Comparison of ENCODE assay signal across 34 cellular contexts in the genomic region with DNA sequence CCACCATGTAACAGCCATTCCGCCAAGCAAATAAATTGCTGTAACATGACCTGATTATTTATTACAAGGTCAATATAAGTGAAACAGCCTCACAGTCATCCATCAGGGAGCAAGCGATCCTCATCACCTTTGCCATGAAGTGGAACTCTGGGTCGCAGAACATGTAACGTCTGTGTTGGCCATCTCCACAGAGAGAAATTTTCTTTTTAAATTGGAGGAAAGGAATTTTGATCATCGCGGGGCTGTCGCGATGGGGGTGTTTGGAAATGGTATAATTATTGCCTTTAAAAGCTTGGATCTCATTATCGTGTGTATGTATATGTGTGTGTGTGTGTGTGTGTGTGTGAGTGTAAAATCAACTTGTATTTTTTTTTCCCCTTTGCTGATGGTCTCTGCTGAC.
"Had no signal": no experiment of that assay in that cellular context is flagged by ENCODE, and none has a peak within 500 bp of the region (broad histone marks: within the 10 kb centered on the region; RNA-seq: fewer than 3 reads in every experiment).

No MANE protein-coding gene starts in this region.

- H3K36me3 Mint-ChIP-seq: activated naive CD8-positive, alpha-beta T cell treated with anti-CD3 and anti-CD28 coated beads for 36 hours had no signal

- H3K36me3 ChIP-seq: adrenal gland, brain microvascular endothelial cell, breast epithelium had no signal

- H3K4me1 Mint-ChIP-seq: activated B cell treated with CpG ODN at 0.5 μM for 24 hours; activated CD4-positive, alpha-beta T cell treated with anti-CD3 and anti-CD28 coated beads, Interleukin-2, amount 10 ng/mL, durations not matched to agents 24 days and 14 days; activated naive CD8-positive, alpha-beta T cell treated with anti-CD3 and anti-CD28 coated beads for 36 hours had no signal

- H3K27me3 ChIP-seq: adrenal gland, body of pancreas, brain microvascular endothelial cell, breast epithelium had no signal

- H3K27ac ChIP-seq: adrenal gland, body of pancreas, brain microvascular endothelial cell, breast epithelium, VCaP had no signal

- H3K4me3 ChIP-seq: adrenal gland, body of pancreas, breast epithelium had no signal

- H3K27ac Mint-ChIP-seq: activated B cell treated with CpG ODN at 0.5 μM for 24 hours; activated CD4-positive, alpha-beta memory T cell treated with anti-CD3 and anti-CD28 coated beads for 36 hours; activated CD4-positive, alpha-beta T cell treated with anti-CD3 and anti-CD28 coated beads, Interleukin-2, amount 10 ng/mL, durations not matched to agents 24 days and 14 days; activated CD8-positive, alpha-beta T cell treated with anti-CD3 and anti-CD28 coated beads for 36 hours; activated naive CD4-positive, alpha-beta T cell treated with anti-CD3 and anti-CD28 coated beads, Interleukin-2, amount 50 U/mL, for 72 hours; activated naive CD8-positive, alpha-beta T cell treated with anti-CD3 and anti-CD28 coated beads for 36 hours; activated T-cell treated with anti-CD3 and anti-CD28 coated beads, Interleukin-2, amount 50 U/mL, for 72 hours; activated T-helper 1 cell treated with anti-CD3 and anti-CD28 coated beads, Interleukin-12 subunit alpha, Interleukin-12 subunit beta, Interleukin-2, Interleukin-4 antibody, amounts not matched to agents 30 ng/mL and 10 ng/mL and 1 ng/mL, durations not matched to agents 14 hours and 24 hours and 36 hours; activated T-helper 17 cell treated with anti-CD3 and anti-CD28 coated beads, Interleukin-2, amount 50 U/mL, for 72 hours; T-helper 1 cell treated with Interleukin-12 subunit alpha and Interleukin-12 subunit beta and Interleukin-4 antibody, amounts not matched to agents 30 μg/mL and 1 μg/mL, for 36 hours; T-helper 2 cell treated with Interferon-gamma antibody and Interleukin-4, amounts not matched to agents 5 μg/mL and 100 μg/mL, for 36 hours had no signal

- DNase-seq: activated B cell treated with CpG ODN at 0.5 μM for 24 hours; activated CD4-positive, alpha-beta memory T cell treated with anti-CD3 and anti-CD28 coated beads for 36 hours; activated CD4-positive, alpha-beta T cell treated with anti-CD3 and anti-CD28 coated beads for 4 hours; activated CD4-positive, alpha-beta T cell treated with anti-CD3 and anti-CD28 coated beads, Interleukin-2, amount 10 ng/mL, durations not matched to agents 24 days and 14 days; activated CD4-positive, alpha-beta T cell treated with anti-CD3 and anti-CD28 coated beads, Interleukin-2, amount 50 U/mL, for 1 hour; activated CD4-positive, alpha-beta T cell treated with anti-CD3 and anti-CD28 coated beads, Interleukin-2, amount 50 U/mL, for 4 hours; activated CD4-positive, CD25-positive, alpha-beta regulatory T cell treated with anti-CD3 and anti-CD28 coated beads, Interleukin-2, amount 50 U/mL, for 72 hours; activated CD8-positive, alpha-beta memory T cell treated with anti-CD3 and anti-CD28 coated beads, Interleukin-2, amount 50 U/mL, for 4 hours; activated CD8-positive, alpha-beta T cell treated with anti-CD3 and anti-CD28 coated beads for 36 hours; activated effector memory CD4-positive, alpha-beta T cell treated with anti-CD3 and anti-CD28 coated beads, Interleukin-2, amount 50 U/mL, for 16 hours; activated gamma-delta T cell treated with Interleukin-2 at 50 U/mL for 16 hours; activated naive CD4-positive, alpha-beta T cell; activated naive CD4-positive, alpha-beta T cell treated with anti-CD3 and anti-CD28 coated beads, Interleukin-2, amount 50 U/mL, for 16 hours; activated naive CD8-positive, alpha-beta T cell treated with anti-CD3 and anti-CD28 coated beads for 36 hours; activated T-cell treated with anti-CD3 and anti-CD28 coated beads for 4 hours; activated T-cell treated with anti-CD3 and anti-CD28 coated beads, Interleukin-2, amount 50 U/mL, for 1 hour; activated T-cell treated with anti-CD3 and anti-CD28 coated beads, Interleukin-2, amount 50 U/mL, for 4 hours; activated T-cell treated with anti-CD3 and anti-CD28 coated beads, Interleukin-2, amount 50 U/mL, for 72 hours; amniotic stem cell; aorta; body of pancreas; brain microvascular endothelial cell; central memory CD4-positive, alpha-beta T cell; T-helper 1 cell; T-helper 2 cell; T-helper 9 cell had no signal

- ATAC-seq: activated CD8-positive, alpha-beta T cell treated with anti-CD3 and anti-CD28 coated beads for 36 hours; activated T-cell treated with anti-CD3 and anti-CD28 coated beads, Interleukin-2, amount 50 U/mL, for 4 hours; activated T-cell treated with anti-CD3 and anti-CD28 coated beads, Interleukin-2, amount 50 U/mL, for 72 hours; activated T-helper 17 cell treated with anti-CD3 and anti-CD28 coated beads, Interleukin-2, amount 50 U/mL, for 72 hours; body of pancreas had no signal

- H3K4me1 ChIP-seq: adrenal gland, body of pancreas, breast epithelium had no signal

- H3K4me3 Mint-ChIP-seq: activated B cell treated with CpG ODN at 0.5 μM for 24 hours; activated CD4-positive, alpha-beta memory T cell treated with anti-CD3 and anti-CD28 coated beads for 36 hours; activated CD4-positive, alpha-beta T cell treated with anti-CD3 and anti-CD28 coated beads, Interleukin-2, amount 10 ng/mL, durations not matched to agents 24 days and 14 days; activated CD8-positive, alpha-beta T cell treated with anti-CD3 and anti-CD28 coated beads for 36 hours; activated naive CD8-positive, alpha-beta T cell treated with anti-CD3 and anti-CD28 coated beads for 36 hours; activated T-cell treated with anti-CD3 and anti-CD28 coated beads, Interleukin-2, amount 50 U/mL, for 4 hours; activated T-cell treated with anti-CD3 and anti-CD28 coated beads, Interleukin-2, amount 50 U/mL, for 72 hours; activated T-helper 1 cell treated with anti-CD3 and anti-CD28 coated beads, Interleukin-12 subunit alpha, Interleukin-12 subunit beta, Interleukin-2, Interleukin-4 antibody, amounts not matched to agents 30 ng/mL and 10 ng/mL and 1 ng/mL, durations not matched to agents 14 hours and 24 hours and 36 hours; activated T-helper 17 cell treated with anti-CD3 and anti-CD28 coated beads, Interleukin-2, amount 50 U/mL, for 72 hours; T-helper 1 cell treated with Interleukin-12 subunit alpha and Interleukin-12 subunit beta and Interleukin-4 antibody, amounts not matched to agents 30 μg/mL and 1 μg/mL, for 36 hours; T-helper 2 cell treated with Interferon-gamma antibody and Interleukin-4, amounts not matched to agents 5 μg/mL and 100 μg/mL, for 36 hours had no signal

- H3K9me3 ChIP-seq: adrenal gland, body of pancreas had no signal

- H3K27me3 Mint-ChIP-seq: activated B cell treated with CpG ODN at 0.5 μM for 24 hours; activated CD4-positive, alpha-beta memory T cell treated with anti-CD3 and anti-CD28 coated beads for 36 hours; activated CD4-positive, alpha-beta T cell treated with anti-CD3 and anti-CD28 coated beads, Interleukin-2, amount 10 ng/mL, durations not matched to agents 24 days and 14 days; activated CD8-positive, alpha-beta T cell treated with anti-CD3 and anti-CD28 coated beads for 36 hours; activated naive CD8-positive, alpha-beta T cell treated with anti-CD3 and anti-CD28 coated beads for 36 hours; activated T-helper 17 cell treated with anti-CD3 and anti-CD28 coated beads, Interleukin-2, amount 50 U/mL, for 72 hours had no signal
